Comparison of ENCODE assay signal across 1 cellular context in the genomic region with DNA sequence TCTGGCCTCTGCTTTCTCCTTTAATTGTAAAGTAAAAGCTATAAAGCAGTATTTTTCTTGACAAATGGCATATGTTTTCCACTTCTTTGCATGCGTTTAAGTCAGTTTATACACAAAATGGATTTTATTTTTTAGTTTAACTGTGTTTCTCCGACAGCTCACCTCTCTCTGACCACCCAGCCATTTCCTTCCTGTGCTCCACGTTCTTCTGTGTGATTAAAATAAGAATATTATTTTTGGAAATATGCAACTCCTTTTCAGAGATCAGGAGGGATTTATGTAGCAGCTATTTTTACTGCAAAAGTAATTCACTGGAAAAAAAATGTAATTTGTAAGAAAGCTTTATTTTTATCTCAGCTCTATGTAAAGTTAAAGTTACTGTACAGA.
TF ChIP-seq lines count a peak whose summit lies in the region.

No MANE protein-coding gene starts in this region.

TF ChIP-seq in IMR-90, 13 proteins besides CTCF, POLR2A, EP300 and RAD21:
- TF ChIP-seq, protein P1, sequence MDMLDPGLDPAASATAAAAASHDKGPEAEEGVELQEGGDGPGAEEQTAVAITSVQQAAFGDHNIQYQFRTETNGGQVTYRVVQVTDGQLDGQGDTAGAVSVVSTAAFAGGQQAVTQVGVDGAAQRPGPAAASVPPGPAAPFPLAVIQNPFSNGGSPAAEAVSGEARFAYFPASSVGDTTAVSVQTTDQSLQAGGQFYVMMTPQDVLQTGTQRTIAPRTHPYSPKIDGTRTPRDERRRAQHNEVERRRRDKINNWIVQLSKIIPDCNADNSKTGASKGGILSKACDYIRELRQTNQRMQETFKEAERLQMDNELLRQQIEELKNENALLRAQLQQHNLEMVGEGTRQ (IDR thresholded peaks at IDR 0.05; ENCODE audit: low read depth, low read length) = no peak
- TF ChIP-seq RCOR1 (IDR thresholded peaks at IDR 0.05; ENCODE audit: insufficient replicate concordance, low read length) = no peak
- no peak for TF ChIP-seq MAFK (IDR thresholded peaks at IDR 0.05; ENCODE audit: low read depth, low read length)
- no peak for TF ChIP-seq MAZ (IDR thresholded peaks at IDR 0.05; ENCODE audit: borderline replicate concordance, low read depth, low read length)
- TF ChIP-seq BHLHE40 (IDR thresholded peaks at IDR 0.05; ENCODE audit: low read depth, low read length) = no peak
- TF ChIP-seq MXI1 (IDR thresholded peaks at IDR 0.05; ENCODE audit: borderline replicate concordance, low read depth, low read length) = no peak
- no peak for TF ChIP-seq CHD1 (IDR thresholded peaks at IDR 0.05; ENCODE audit: low read depth, low read length)
- no peak for TF ChIP-seq FOS (IDR thresholded peaks at IDR 0.05; ENCODE audit: low read depth, low read length)
